In genomic region chr13:52011690-52012511, GRCh38 we compare ENCODE assay signal across 1 cellular context.
TF ChIP-seq lines count a peak whose summit lies in the region.

Gene ALG11, plus strand, starts transcription at chr13:52012398. Its CDS starts 21 bp downstream, at chr13:52012419.

TF ChIP-seq in GM12878, 131 proteins besides CTCF, POLR2A, EP300 and RAD21 (continued from another document and continues in another):
- TF ChIP-seq RBBP5 (conservative IDR thresholded peaks at IDR 0.05) (no peak), HDAC6 (IDR thresholded peaks at IDR 0.05; ENCODE audit: unreplicated experiment) (peak; percentile 65), POLR2AphosphoS5 (IDR thresholded peaks at IDR 0.05; ENCODE audit: low read length) (peak; percentile 91), KAT2A (conservative IDR thresholded peaks at IDR 0.05; ENCODE audit: control insufficient read depth, low read depth, low read length) (no peak), TCF3 (IDR thresholded peaks at IDR 0.05; ENCODE audit: borderline replicate concordance, insufficient read depth, low read depth, low read length) (no peak), NBN (IDR thresholded peaks at IDR 0.05) (peak; percentile 38; the same call in 1 of the 2 replicates), CHD2 (IDR thresholded peaks at IDR 0.05; ENCODE audit: borderline replicate concordance, low read depth, low read length) (peak; percentile 96), SMAD1 (IDR thresholded peaks at IDR 0.05; ENCODE audit: low read depth, partially characterized antibody) (no peak), ZBTB33 (IDR thresholded peaks at IDR 0.05) (no peak), ZNF592 (IDR thresholded peaks at IDR 0.05) (no peak), ZNF207 (IDR thresholded peaks at IDR 0.05; ENCODE audit: borderline replicate concordance) (no peak), DPF2 (IDR thresholded peaks at IDR 0.05) (peak; percentile 98), BRCA1 (IDR thresholded peaks at IDR 0.05; ENCODE audit: low read depth, low read length) (no peak), SUZ12 (IDR thresholded peaks at IDR 0.05; ENCODE audit: unreplicated experiment) (no peak), ZZZ3 (IDR thresholded peaks at IDR 0.05; ENCODE audit: control insufficient read depth, insufficient read length, low read depth) (no peak), SUPT20H (IDR thresholded peaks at IDR 0.05; ENCODE audit: borderline replicate concordance, control insufficient read depth, low read depth, low read length) (no peak), SMC3 (IDR thresholded peaks at IDR 0.05; ENCODE audit: borderline replicate concordance, low read length) (no peak), SP1 (IDR thresholded peaks at IDR 0.05; ENCODE audit: low read depth, low read length) (peak; percentile 96), E2F8 (IDR thresholded peaks at IDR 0.05; ENCODE audit: low read depth, partially characterized antibody) (no peak), HDGF (IDR thresholded peaks at IDR 0.05) (peak; percentile 70; the same call in 1 of the 2 replicates), STAT1 (conservative IDR thresholded peaks at IDR 0.05) (no peak), ZBED1 (IDR thresholded peaks at IDR 0.05; ENCODE audit: borderline replicate concordance) (no peak), ZNF24 (IDR thresholded peaks at IDR 0.05) (no peak), RUNX3 (IDR thresholded peaks at IDR 0.05; ENCODE audit: low read length) (peak; percentile 9; the same call in 1 of the 2 replicates), YBX1 (IDR thresholded peaks at IDR 0.05) (no peak), LARP7 (IDR thresholded peaks at IDR 0.05) (peak; percentile 66; the same call in 1 of the 2 replicates), KDM1A (IDR thresholded peaks at IDR 0.05; ENCODE audit: borderline replicate concordance) (no peak), SMAD5 (IDR thresholded peaks at IDR 0.05; ENCODE audit: low read depth) (peak; percentile 64; the same call in 1 of the 2 replicates), CREM (IDR thresholded peaks at IDR 0.05; ENCODE audit: low read depth) (peak; percentile 62), NR2C1 (IDR thresholded peaks at IDR 0.05) (peak; percentile 95), RFX5 (IDR thresholded peaks at IDR 0.05; ENCODE audit: low read depth, low read length) (peak; percentile 83), TARDBP (IDR thresholded peaks at IDR 0.05; ENCODE audit: borderline replicate concordance) (no peak)
- TF ChIP-seq, protein P1, sequence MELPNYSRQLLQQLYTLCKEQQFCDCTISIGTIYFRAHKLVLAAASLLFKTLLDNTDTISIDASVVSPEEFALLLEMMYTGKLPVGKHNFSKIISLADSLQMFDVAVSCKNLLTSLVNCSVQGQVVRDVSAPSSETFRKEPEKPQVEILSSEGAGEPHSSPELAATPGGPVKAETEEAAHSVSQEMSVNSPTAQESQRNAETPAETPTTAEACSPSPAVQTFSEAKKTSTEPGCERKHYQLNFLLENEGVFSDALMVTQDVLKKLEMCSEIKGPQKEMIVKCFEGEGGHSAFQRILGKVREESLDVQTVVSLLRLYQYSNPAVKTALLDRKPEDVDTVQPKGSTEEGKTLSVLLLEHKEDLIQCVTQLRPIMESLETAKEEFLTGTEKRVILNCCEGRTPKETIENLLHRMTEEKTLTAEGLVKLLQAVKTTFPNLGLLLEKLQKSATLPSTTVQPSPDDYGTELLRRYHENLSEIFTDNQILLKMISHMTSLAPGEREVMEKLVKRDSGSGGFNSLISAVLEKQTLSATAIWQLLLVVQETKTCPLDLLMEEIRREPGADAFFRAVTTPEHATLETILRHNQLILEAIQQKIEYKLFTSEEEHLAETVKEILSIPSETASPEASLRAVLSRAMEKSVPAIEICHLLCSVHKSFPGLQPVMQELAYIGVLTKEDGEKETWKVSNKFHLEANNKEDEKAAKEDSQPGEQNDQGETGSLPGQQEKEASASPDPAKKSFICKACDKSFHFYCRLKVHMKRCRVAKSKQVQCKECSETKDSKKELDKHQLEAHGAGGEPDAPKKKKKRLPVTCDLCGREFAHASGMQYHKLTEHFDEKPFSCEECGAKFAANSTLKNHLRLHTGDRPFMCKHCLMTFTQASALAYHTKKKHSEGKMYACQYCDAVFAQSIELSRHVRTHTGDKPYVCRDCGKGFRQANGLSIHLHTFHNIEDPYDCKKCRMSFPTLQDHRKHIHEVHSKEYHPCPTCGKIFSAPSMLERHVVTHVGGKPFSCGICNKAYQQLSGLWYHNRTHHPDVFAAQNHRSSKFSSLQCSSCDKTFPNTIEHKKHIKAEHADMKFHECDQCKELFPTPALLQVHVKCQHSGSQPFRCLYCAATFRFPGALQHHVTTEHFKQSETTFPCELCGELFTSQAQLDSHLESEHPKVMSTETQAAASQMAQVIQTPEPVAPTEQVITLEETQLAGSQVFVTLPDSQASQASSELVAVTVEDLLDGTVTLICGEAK (IDR thresholded peaks at IDR 0.05; ENCODE audit: borderline replicate concordance): peak; percentile 83; the same call in 1 of the 2 replicates
- TF ChIP-seq, protein P2, sequence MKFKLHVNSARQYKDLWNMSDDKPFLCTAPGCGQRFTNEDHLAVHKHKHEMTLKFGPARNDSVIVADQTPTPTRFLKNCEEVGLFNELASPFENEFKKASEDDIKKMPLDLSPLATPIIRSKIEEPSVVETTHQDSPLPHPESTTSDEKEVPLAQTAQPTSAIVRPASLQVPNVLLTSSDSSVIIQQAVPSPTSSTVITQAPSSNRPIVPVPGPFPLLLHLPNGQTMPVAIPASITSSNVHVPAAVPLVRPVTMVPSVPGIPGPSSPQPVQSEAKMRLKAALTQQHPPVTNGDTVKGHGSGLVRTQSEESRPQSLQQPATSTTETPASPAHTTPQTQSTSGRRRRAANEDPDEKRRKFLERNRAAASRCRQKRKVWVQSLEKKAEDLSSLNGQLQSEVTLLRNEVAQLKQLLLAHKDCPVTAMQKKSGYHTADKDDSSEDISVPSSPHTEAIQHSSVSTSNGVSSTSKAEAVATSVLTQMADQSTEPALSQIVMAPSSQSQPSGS (IDR thresholded peaks at IDR 0.05; ENCODE audit: low read length): no peak
- TF ChIP-seq, protein P3, sequence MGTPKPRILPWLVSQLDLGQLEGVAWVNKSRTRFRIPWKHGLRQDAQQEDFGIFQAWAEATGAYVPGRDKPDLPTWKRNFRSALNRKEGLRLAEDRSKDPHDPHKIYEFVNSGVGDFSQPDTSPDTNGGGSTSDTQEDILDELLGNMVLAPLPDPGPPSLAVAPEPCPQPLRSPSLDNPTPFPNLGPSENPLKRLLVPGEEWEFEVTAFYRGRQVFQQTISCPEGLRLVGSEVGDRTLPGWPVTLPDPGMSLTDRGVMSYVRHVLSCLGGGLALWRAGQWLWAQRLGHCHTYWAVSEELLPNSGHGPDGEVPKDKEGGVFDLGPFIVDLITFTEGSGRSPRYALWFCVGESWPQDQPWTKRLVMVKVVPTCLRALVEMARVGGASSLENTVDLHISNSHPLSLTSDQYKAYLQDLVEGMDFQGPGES (IDR thresholded peaks at IDR 0.05): peak; percentile 86
- TF ChIP-seq, protein P4, sequence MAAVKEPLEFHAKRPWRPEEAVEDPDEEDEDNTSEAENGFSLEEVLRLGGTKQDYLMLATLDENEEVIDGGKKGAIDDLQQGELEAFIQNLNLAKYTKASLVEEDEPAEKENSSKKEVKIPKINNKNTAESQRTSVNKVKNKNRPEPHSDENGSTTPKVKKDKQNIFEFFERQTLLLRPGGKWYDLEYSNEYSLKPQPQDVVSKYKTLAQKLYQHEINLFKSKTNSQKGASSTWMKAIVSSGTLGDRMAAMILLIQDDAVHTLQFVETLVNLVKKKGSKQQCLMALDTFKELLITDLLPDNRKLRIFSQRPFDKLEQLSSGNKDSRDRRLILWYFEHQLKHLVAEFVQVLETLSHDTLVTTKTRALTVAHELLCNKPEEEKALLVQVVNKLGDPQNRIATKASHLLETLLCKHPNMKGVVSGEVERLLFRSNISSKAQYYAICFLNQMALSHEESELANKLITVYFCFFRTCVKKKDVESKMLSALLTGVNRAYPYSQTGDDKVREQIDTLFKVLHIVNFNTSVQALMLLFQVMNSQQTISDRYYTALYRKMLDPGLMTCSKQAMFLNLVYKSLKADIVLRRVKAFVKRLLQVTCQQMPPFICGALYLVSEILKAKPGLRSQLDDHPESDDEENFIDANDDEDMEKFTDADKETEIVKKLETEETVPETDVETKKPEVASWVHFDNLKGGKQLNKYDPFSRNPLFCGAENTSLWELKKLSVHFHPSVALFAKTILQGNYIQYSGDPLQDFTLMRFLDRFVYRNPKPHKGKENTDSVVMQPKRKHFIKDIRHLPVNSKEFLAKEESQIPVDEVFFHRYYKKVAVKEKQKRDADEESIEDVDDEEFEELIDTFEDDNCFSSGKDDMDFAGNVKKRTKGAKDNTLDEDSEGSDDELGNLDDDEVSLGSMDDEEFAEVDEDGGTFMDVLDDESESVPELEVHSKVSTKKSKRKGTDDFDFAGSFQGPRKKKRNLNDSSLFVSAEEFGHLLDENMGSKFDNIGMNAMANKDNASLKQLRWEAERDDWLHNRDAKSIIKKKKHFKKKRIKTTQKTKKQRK (IDR thresholded peaks at IDR 0.05; ENCODE audit: low read depth, low read length): 0 out of 2 replicates have a peak, but pooled peaks have one; percentile 52
- TF ChIP-seq, protein P5, sequence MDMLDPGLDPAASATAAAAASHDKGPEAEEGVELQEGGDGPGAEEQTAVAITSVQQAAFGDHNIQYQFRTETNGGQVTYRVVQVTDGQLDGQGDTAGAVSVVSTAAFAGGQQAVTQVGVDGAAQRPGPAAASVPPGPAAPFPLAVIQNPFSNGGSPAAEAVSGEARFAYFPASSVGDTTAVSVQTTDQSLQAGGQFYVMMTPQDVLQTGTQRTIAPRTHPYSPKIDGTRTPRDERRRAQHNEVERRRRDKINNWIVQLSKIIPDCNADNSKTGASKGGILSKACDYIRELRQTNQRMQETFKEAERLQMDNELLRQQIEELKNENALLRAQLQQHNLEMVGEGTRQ (IDR thresholded peaks at IDR 0.05; ENCODE audit: borderline replicate concordance, low read depth, low read length): no peak
- TF ChIP-seq, protein P6, sequence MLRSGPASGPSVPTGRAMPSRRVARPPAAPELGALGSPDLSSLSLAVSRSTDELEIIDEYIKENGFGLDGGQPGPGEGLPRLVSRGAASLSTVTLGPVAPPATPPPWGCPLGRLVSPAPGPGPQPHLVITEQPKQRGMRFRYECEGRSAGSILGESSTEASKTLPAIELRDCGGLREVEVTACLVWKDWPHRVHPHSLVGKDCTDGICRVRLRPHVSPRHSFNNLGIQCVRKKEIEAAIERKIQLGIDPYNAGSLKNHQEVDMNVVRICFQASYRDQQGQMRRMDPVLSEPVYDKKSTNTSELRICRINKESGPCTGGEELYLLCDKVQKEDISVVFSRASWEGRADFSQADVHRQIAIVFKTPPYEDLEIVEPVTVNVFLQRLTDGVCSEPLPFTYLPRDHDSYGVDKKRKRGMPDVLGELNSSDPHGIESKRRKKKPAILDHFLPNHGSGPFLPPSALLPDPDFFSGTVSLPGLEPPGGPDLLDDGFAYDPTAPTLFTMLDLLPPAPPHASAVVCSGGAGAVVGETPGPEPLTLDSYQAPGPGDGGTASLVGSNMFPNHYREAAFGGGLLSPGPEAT (IDR thresholded peaks at IDR 0.05; ENCODE audit: low read depth): peak; percentile 98
